Comparison of ENCODE assay signal across 3 cellular contexts in genomic region chr6:159748127-159748526, GRCh38. TPM values are rescaled to one million over a fixed set of nuclear protein-coding genes. Genes with fewer than 3 reads are reported as not detected.
"Had no signal": no experiment of that assay in that cellular context is flagged by ENCODE, and none has a peak within 500 bp of the region (broad histone marks: within the 10 kb centered on the region; RNA-seq: fewer than 3 reads in every experiment).

No MANE protein-coding gene starts in this region.

RNA-seq across cellular contexts. Expression of gene PNLDC1, which starts 51.9 kb away (rescaled TPM):
- total RNA-seq: cardiac septum, MCF 10A, OCI-LY7 had no signal
